18 cellular contexts compared by ENCODE assay signal in genomic region chr10:117086545-117086944, GRCh38. TPM values are rescaled to one million over a fixed set of nuclear protein-coding genes. Genes with fewer than 3 reads are reported as not detected.
DNase-seq lines count a peak whose midpoint lies in the region; FAIRE-seq and TF ChIP-seq lines count a peak whose summit lies in the region.
"Had no signal": no experiment of that assay in that cellular context is flagged by ENCODE, and none has a peak within 500 bp of the region (broad histone marks: within the 10 kb centered on the region; RNA-seq: fewer than 3 reads in every experiment).

No MANE protein-coding gene starts in this region.

- H3K36me3 Mint-ChIP-seq in Calu3 (ENCODE audit: insufficient read depth, unreplicated experiment) (peaks cover 10% of the 10 kb centered on the region), type B pancreatic cell (no peaks in the 10 kb centered on the region)
- H3K36me3 Mint-ChIP-seq: CD14-positive monocyte; CD8-positive, alpha-beta memory T cell had no signal

- H3K27ac ChIP-seq in PC-9 (peak overlapping the region; percentile 40; the same call in 1 of the 2 replicates), osteoblast (ENCODE audit: low read depth, low read length) (no peak overlapping the region)

- CTCF ChIA-PET in Calu3 (lab: Charles Lee), result interaction anchor here (0.5 kb wide), 1 partner anchor 291 kb away, joined by 3 read pairs; no protein-coding TSS in a partner anchor
- CTCF ChIA-PET in PC-9 (lab: Charles Lee), result interaction anchor here (0.6 kb wide), 1 partner anchor 1992 kb away, joined by 16 read pairs; no protein-coding TSS in a partner anchor

- H3K36me3 ChIP-seq in PC-9 (ENCODE audit: low read depth), result no peaks in the 10 kb centered on the region
- no peaks in the 10 kb centered on the region for H3K36me3 ChIP-seq in bronchial epithelial cell (ENCODE audit: control insufficient read depth, insufficient read depth, low read length)
- H3K36me3 ChIP-seq in osteoblast (ENCODE audit: insufficient read depth, low read length), result no peaks in the 10 kb centered on the region

- DNase-seq in Calu3 (no peak), PC-9 (peak in 1 of 2 experiments; percentile 38), bronchial epithelial cell (ENCODE audit: low read depth) (peak; percentile 53), type B pancreatic cell (ENCODE audit: extremely low spot score, unreplicated experiment) (no peak), CD1c-positive myeloid dendritic cell (ENCODE audit: extremely low spot score) (no peak), osteoblast (ENCODE audit: insufficient read length, low spot score, missing footprints) (no peak), KG1 (lab: John Stamatoyannopoulos, UW) (no peak)
- DNase-seq: CD8-positive, alpha-beta memory T cell; DMS 273 treated with DMSO at 0.1 percent for 48 hours; H7; IMR-90 had no signal

- H3K4me1 ChIP-seq in PC-9 (replicated peaks; ENCODE audit: insufficient read depth), result peaks cover 13% of the 10 kb centered on the region
- no peaks in the 10 kb centered on the region for H3K4me1 ChIP-seq in osteoblast (ENCODE audit: insufficient read depth, low read length)

- H3K9me3 Mint-ChIP-seq in Calu3 (ENCODE audit: low read depth, unreplicated experiment), result no peaks in the 10 kb centered on the region
- H3K9me3 Mint-ChIP-seq in type B pancreatic cell, result peaks cover 7% of the 10 kb centered on the region
- H3K9me3 Mint-ChIP-seq: CD8-positive, alpha-beta memory T cell had no signal

- H4K20me1 ChIP-seq in PC-9 (ENCODE audit: insufficient read depth), result no peaks in the 10 kb centered on the region
- no peaks in the 10 kb centered on the region for H4K20me1 ChIP-seq in osteoblast (ENCODE audit: insufficient read depth, low read length)

- no peaks in the 10 kb centered on the region for H3K9me2 ChIP-seq in PC-9 (ENCODE audit: insufficient read depth)

- no peak for FAIRE-seq in bronchial epithelial cell (lab: Jason Lieb, UNC)
- FAIRE-seq: A204.1, GM12878, GM18507 had no signal

- H3K27me3 ChIP-seq in PC-9 (ENCODE audit: insufficient read depth, low read depth), result no peaks in the 10 kb centered on the region
- H3K27me3 ChIP-seq in bronchial epithelial cell (ENCODE audit: control insufficient read depth, insufficient read depth, low read length), result no peaks in the 10 kb centered on the region
- H3K27me3 ChIP-seq in osteoblast (ENCODE audit: insufficient read depth, low read length), result peaks cover 2% of the 10 kb centered on the region

- POLR2A ChIA-PET in PC-9 (lab: Charles Lee; ENCODE audit: unreplicated experiment), result no interaction called here

- H3K4me3 ChIP-seq in PC-9 (no peak overlapping the region), bronchial epithelial cell (ENCODE audit: low read depth, low read length) (no peak overlapping the region), osteoblast (ENCODE audit: insufficient read depth, low read length) (no peak overlapping the region)
- H3K4me3 ChIP-seq: GM12878, GM23338 had no signal

- H3F3A ChIP-seq in PC-9 (ENCODE audit: insufficient read depth, low read depth), result no peaks in the 10 kb centered on the region

- H3K4me3 Mint-ChIP-seq in Calu3 (ENCODE audit: low read depth, unreplicated experiment), result peak overlapping the region; percentile 16
- no peak overlapping the region for H3K4me3 Mint-ChIP-seq in type B pancreatic cell
- H3K4me3 Mint-ChIP-seq: CD14-positive monocyte; CD8-positive, alpha-beta memory T cell; GM23338 had no signal

- TF ChIP-seq CTCF in Calu3 (IDR thresholded peaks at IDR 0.05; ENCODE audit: unreplicated experiment), result no peak
- no peak for TF ChIP-seq CTCF in PC-9 (conservative IDR thresholded peaks at IDR 0.05)
- TF ChIP-seq CTCF in bronchial epithelial cell (IDR thresholded peaks at IDR 0.05; ENCODE audit: insufficient read depth, low read length, severe bottlenecking), result no peak
- no peak for TF ChIP-seq CTCF in type B pancreatic cell (conservative IDR thresholded peaks at IDR 0.05)
- no peak for TF ChIP-seq CTCF in osteoblast (IDR thresholded peaks at IDR 0.05; ENCODE audit: extremely low read depth, low read depth, low read length)

- H3K27ac Mint-ChIP-seq in Calu3 (ENCODE audit: unreplicated experiment) (peak overlapping the region; percentile 91), type B pancreatic cell (peak overlapping the region; percentile 2)
- H3K27ac Mint-ChIP-seq: CD14-positive monocyte; CD8-positive, alpha-beta memory T cell; GM23338 had no signal

- no peaks in the 10 kb centered on the region for H3K9me3 ChIP-seq in PC-9 (ENCODE audit: insufficient read depth, low read depth)
- H3K9me3 ChIP-seq in osteoblast (ENCODE audit: low read depth, low read length), result no peaks in the 10 kb centered on the region

- H2AFZ ChIP-seq in PC-9, result no peak overlapping the region
- H2AFZ ChIP-seq in osteoblast (ENCODE audit: low read length), result no peak overlapping the region
- H2AFZ ChIP-seq: GM23338 had no signal

- intact Hi-C loops in Calu3 (cut with micrococcal nuclease; ENCODE audit: unreplicated experiment), result no loop called here
- intact Hi-C loops in PC-9 (cut with micrococcal nuclease; ENCODE audit: unreplicated experiment), result no loop called here

- BruUV-seq in Calu3 (replicated peaks; lab: Mats Ljungman, UMichigan) (no TSS peak), PC-9 (replicated peaks; lab: Mats Ljungman, UMichigan) (no TSS peak)

- H3K79me2 ChIP-seq in PC-9 (ENCODE audit: low read depth) (no peaks in the 10 kb centered on the region), osteoblast (ENCODE audit: insufficient read depth, low read length) (no peaks in the 10 kb centered on the region)

- H3K4me1 Mint-ChIP-seq in Calu3 (ENCODE audit: low read depth, unreplicated experiment) (peaks cover 25% of the 10 kb centered on the region), type B pancreatic cell (ENCODE audit: unreplicated experiment) (peaks cover under 1% of the 10 kb centered on the region)
- H3K4me1 Mint-ChIP-seq: CD14-positive monocyte; CD8-positive, alpha-beta memory T cell had no signal

- H3K27me3 Mint-ChIP-seq in Calu3 (ENCODE audit: unreplicated experiment) (no peaks in the 10 kb centered on the region), type B pancreatic cell (peaks cover 18% of the 10 kb centered on the region)

- H3K4me2 ChIP-seq in PC-9 (peak overlapping the region; percentile 34), osteoblast (ENCODE audit: insufficient read depth, low read length) (no peak overlapping the region)
- H3K4me2 ChIP-seq: GM23338 had no signal

RNA-seq across cellular contexts. Expression of gene VAX1, which starts 51.5 kb away (rescaled TPM):
- total RNA-seq in Calu3 (2022), result not detected in 2 replicates
- not detected in 2 replicates for total RNA-seq in PC-9 (2021)
- not detected in 2 replicates for total RNA-seq in bronchial epithelial cell
- 0.58 TPM in 1 of 2 replicates, not detected in the other for total RNA-seq in type B pancreatic cell (ENCODE audit: low replicate concordance)
- not detected in 2 replicates for total RNA-seq in osteoblast
- total RNA-seq: CD8-positive, alpha-beta memory T cell; G401; GM12878; GM23338; HT-29; IMR-90 had no signal
